Comparison of ENCODE assay signal across 26 cellular contexts in genomic region chrX:41895826-41896225, GRCh38.
"Had no signal": no experiment of that assay in that cellular context is flagged by ENCODE, and none has a peak within 500 bp of the region (broad histone marks: within the 10 kb centered on the region; RNA-seq: fewer than 3 reads in every experiment).

No MANE protein-coding gene starts in this region.

- H3K36me3 ChIP-seq: esophagus muscularis mucosa, left lung, neutrophil, ovary, prostate gland, suprapubic skin, tibial nerve had no signal

- H3K4me3 Mint-ChIP-seq: activated naive CD8-positive, alpha-beta T cell treated with anti-CD3 and anti-CD28 coated beads, Interleukin-2, amount 10 ng/mL, durations not matched to agents 7 days and 5 days; activated T-cell treated with anti-CD3 and anti-CD28 coated beads, Interleukin-2, amount 50 U/mL, for 24 hours; immature natural killer cell; naive thymus-derived CD8-positive, alpha-beta T cell; stimulated activated effector memory CD8-positive, alpha-beta T cell treated with anti-CD3 and anti-CD28 coated beads, Interleukin-12 subunit alpha, Interleukin-12 subunit beta, amount 100 ng/mL, for 72 hours; stimulated activated naive CD8-positive, alpha-beta T cell treated with anti-CD3 and anti-CD28 coated beads, Interleukin-15, amount 100 ng/mL, for 72 hours; WTC11 had no signal

- H3K27me3 ChIP-seq: esophagus muscularis mucosa, hepatocyte, left lung, neutrophil, ovary, suprapubic skin, tibial nerve had no signal

- H3K4me3 ChIP-seq: coronary artery, esophagus muscularis mucosa, hepatocyte, left lung, lung, ovary, prostate gland, suprapubic skin, tibial nerve had no signal

- H3K36me3 Mint-ChIP-seq: stimulated activated effector memory CD8-positive, alpha-beta T cell treated with anti-CD3 and anti-CD28 coated beads, Interleukin-12 subunit alpha, Interleukin-12 subunit beta, amount 100 ng/mL, for 72 hours had no signal

- H3K9me3 ChIP-seq: esophagus muscularis mucosa, neutrophil, ovary, prostate gland, suprapubic skin had no signal

- H3K27me3 Mint-ChIP-seq: activated naive CD8-positive, alpha-beta T cell treated with anti-CD3 and anti-CD28 coated beads, Interleukin-2, amount 10 ng/mL, durations not matched to agents 7 days and 5 days; naive thymus-derived CD8-positive, alpha-beta T cell; stimulated activated naive CD8-positive, alpha-beta T cell treated with anti-CD3 and anti-CD28 coated beads, Interleukin-15, amount 100 ng/mL, for 72 hours had no signal

- H3K4me2 ChIP-seq: hepatocyte had no signal

- H3K4me1 Mint-ChIP-seq: activated naive CD8-positive, alpha-beta T cell treated with anti-CD3 and anti-CD28 coated beads, Interleukin-2, amount 10 ng/mL, durations not matched to agents 7 days and 5 days; stimulated activated effector memory CD8-positive, alpha-beta T cell treated with anti-CD3 and anti-CD28 coated beads, Interleukin-12 subunit alpha, Interleukin-12 subunit beta, amount 100 ng/mL, for 72 hours; stimulated activated naive CD8-positive, alpha-beta T cell treated with anti-CD3 and anti-CD28 coated beads, Interleukin-15, amount 100 ng/mL, for 72 hours had no signal

- ATAC-seq: left lung; naive thymus-derived CD8-positive, alpha-beta T cell; stimulated activated effector memory CD8-positive, alpha-beta T cell treated with anti-CD3 and anti-CD28 coated beads, Interleukin-12 subunit alpha, Interleukin-12 subunit beta, amount 100 ng/mL, for 72 hours; stimulated activated naive CD8-positive, alpha-beta T cell treated with anti-CD3 and anti-CD28 coated beads, Interleukin-15, amount 100 ng/mL, for 72 hours; WTC11 had no signal

- H3K27ac ChIP-seq: coronary artery, esophagus muscularis mucosa, hepatocyte, left lung, neutrophil, ovary, prostate gland, suprapubic skin, tibial nerve had no signal

- H2AFZ ChIP-seq: hepatocyte had no signal

- H3K4me1 ChIP-seq: left lung, prostate gland, suprapubic skin, tibial nerve had no signal

- DNase-seq: activated CD8-positive, alpha-beta memory T cell treated with anti-CD3 and anti-CD28 coated beads for 24 hours; activated CD8-positive, alpha-beta memory T cell treated with anti-CD3 and anti-CD28 coated beads, Interleukin-2, amount 50 U/mL, for 4 hours; activated naive CD4-positive, alpha-beta T cell; activated naive CD8-positive, alpha-beta T cell treated with anti-CD3 and anti-CD28 coated beads, Interleukin-2, amount 10 ng/mL, durations not matched to agents 7 days and 5 days; activated T-cell treated with anti-CD3 and anti-CD28 coated beads, Interleukin-2, amount 50 U/mL, for 24 hours; amygdala; cerebellar nuclear complex; foreskin melanocyte; immature natural killer cell; kidney glomerular epithelial cell; left lung; naive thymus-derived CD8-positive, alpha-beta T cell; ovary; stimulated activated naive CD8-positive, alpha-beta T cell treated with anti-CD3 and anti-CD28 coated beads, Interleukin-15, amount 100 ng/mL, for 72 hours; T-helper 1 cell had no signal

- H3K27ac Mint-ChIP-seq: activated naive CD8-positive, alpha-beta T cell treated with anti-CD3 and anti-CD28 coated beads, Interleukin-2, amount 10 ng/mL, durations not matched to agents 7 days and 5 days; activated T-cell treated with anti-CD3 and anti-CD28 coated beads, Interleukin-2, amount 50 U/mL, for 24 hours; activated T-helper 2 cell treated with anti-CD3 and anti-CD28 coated beads, Interferon-gamma antibody, Interleukin-2, Interleukin-4, amounts not matched to agents 10 μg/mL and 5 μg/mL and 100 μg/mL, durations not matched to agents 14 hours and 24 hours and 36 hours; immature natural killer cell; naive thymus-derived CD8-positive, alpha-beta T cell; stimulated activated effector memory CD8-positive, alpha-beta T cell treated with anti-CD3 and anti-CD28 coated beads, Interleukin-12 subunit alpha, Interleukin-12 subunit beta, amount 100 ng/mL, for 72 hours; stimulated activated naive CD8-positive, alpha-beta T cell treated with anti-CD3 and anti-CD28 coated beads, Interleukin-15, amount 100 ng/mL, for 72 hours; WTC11 had no signal
